Comparison of ENCODE assay signal across 2 cellular contexts in genomic region chr13:46622918-46623256, GRCh38.
TF ChIP-seq lines count a peak whose summit lies in the region.

No MANE protein-coding gene starts in this region.

TF ChIP-seq in HEK293, 187 proteins besides CTCF, POLR2A, EP300 and RAD21 (continued from another document):
- TF ChIP-seq ZNF629 (tag by site-specific recombination; IDR thresholded peaks at IDR 0.05), result peak; percentile 49; the same call in 1 of the 2 replicates
- TF ChIP-seq ZEB2 (tag by site-specific recombination; IDR thresholded peaks at IDR 0.05), result peak; percentile 46; the same call in 1 of the 2 replicates
- no peak for TF ChIP-seq ZNF239 (tag by site-specific recombination; IDR thresholded peaks at IDR 0.05)
- TF ChIP-seq ZNF311 (tag by site-specific recombination; IDR thresholded peaks at IDR 0.05; ENCODE audit: borderline replicate concordance), result no peak
- TF ChIP-seq, protein P1, sequence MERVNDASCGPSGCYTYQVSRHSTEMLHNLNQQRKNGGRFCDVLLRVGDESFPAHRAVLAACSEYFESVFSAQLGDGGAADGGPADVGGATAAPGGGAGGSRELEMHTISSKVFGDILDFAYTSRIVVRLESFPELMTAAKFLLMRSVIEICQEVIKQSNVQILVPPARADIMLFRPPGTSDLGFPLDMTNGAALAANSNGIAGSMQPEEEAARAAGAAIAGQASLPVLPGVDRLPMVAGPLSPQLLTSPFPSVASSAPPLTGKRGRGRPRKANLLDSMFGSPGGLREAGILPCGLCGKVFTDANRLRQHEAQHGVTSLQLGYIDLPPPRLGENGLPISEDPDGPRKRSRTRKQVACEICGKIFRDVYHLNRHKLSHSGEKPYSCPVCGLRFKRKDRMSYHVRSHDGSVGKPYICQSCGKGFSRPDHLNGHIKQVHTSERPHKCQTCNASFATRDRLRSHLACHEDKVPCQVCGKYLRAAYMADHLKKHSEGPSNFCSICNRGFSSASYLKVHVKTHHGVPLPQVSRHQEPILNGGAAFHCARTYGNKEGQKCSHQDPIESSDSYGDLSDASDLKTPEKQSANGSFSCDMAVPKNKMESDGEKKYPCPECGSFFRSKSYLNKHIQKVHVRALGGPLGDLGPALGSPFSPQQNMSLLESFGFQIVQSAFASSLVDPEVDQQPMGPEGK (tag by site-specific recombination; IDR thresholded peaks at IDR 0.05), result 0 out of 2 replicates have a peak, but pooled peaks have one; percentile 11
- no peak for TF ChIP-seq ZNF596 (tag by site-specific recombination; IDR thresholded peaks at IDR 0.05)
- peak; percentile 50 for TF ChIP-seq SP7 (tag by site-specific recombination; IDR thresholded peaks at IDR 0.05)
- TF ChIP-seq ZBTB44 (tag by site-specific recombination; IDR thresholded peaks at IDR 0.05), result peak; percentile 37; the same call in 1 of the 2 replicates
- 0 out of 2 replicates have a peak, but pooled peaks have one; percentile 2 for TF ChIP-seq SCRT2 (tag by site-specific recombination; IDR thresholded peaks at IDR 0.05)
- peak; percentile 83 for TF ChIP-seq ZSCAN30 (tag by site-specific recombination; IDR thresholded peaks at IDR 0.05)
- peak; percentile 55 for TF ChIP-seq PRDM6 (tag by site-specific recombination; IDR thresholded peaks at IDR 0.05)
- no peak for TF ChIP-seq PRDM1 (tag by site-specific recombination; IDR thresholded peaks at IDR 0.05)
- TF ChIP-seq ZNF549 (tag by site-specific recombination; IDR thresholded peaks at IDR 0.05), result no peak
- peak; percentile 71 for TF ChIP-seq IKZF3 (tag by site-specific recombination; IDR thresholded peaks at IDR 0.05)
- TF ChIP-seq ZNF48 (tag by site-specific recombination; IDR thresholded peaks at IDR 0.05), result no peak
- TF ChIP-seq PRDM10 (tag by site-specific recombination; IDR thresholded peaks at IDR 0.05), result peak; percentile 33; the same call in 1 of the 2 replicates
- TF ChIP-seq SP3 (tag by site-specific recombination; IDR thresholded peaks at IDR 0.05), result no peak
- no peak for TF ChIP-seq ZNF121 (tag by site-specific recombination; IDR thresholded peaks at IDR 0.05)
- TF ChIP-seq ZNF341 (tag by site-specific recombination; IDR thresholded peaks at IDR 0.05; ENCODE audit: low read depth), result peak; percentile 40

TF ChIP-seq in SK-N-SH, 30 proteins besides CTCF, POLR2A, EP300 and RAD21 (continued from another document):
- TF ChIP-seq TAF1 (IDR thresholded peaks at IDR 0.05; ENCODE audit: borderline replicate concordance, low read depth, low read length) (no peak; the same call in 1 of the 2 replicates), PBX3 (IDR thresholded peaks at IDR 0.05) (peak; percentile 71), RCOR1 (IDR thresholded peaks at IDR 0.05; ENCODE audit: low read length) (peak; percentile 94), NRF1 (IDR thresholded peaks at IDR 0.05; ENCODE audit: low read depth, low read length) (no peak), JUND (IDR thresholded peaks at IDR 0.05) (no peak), USF2 (IDR thresholded peaks at IDR 0.05; ENCODE audit: borderline replicate concordance, low read depth, low read length) (no peak), USF1 (IDR thresholded peaks at IDR 0.05; ENCODE audit: borderline replicate concordance, low read depth) (no peak), IRF3 (IDR thresholded peaks at IDR 0.05; ENCODE audit: low read depth, low read length) (no peak), RFX5 (IDR thresholded peaks at IDR 0.05; ENCODE audit: low read length) (no peak), SIN3A (IDR thresholded peaks at IDR 0.05; ENCODE audit: borderline replicate concordance, low read depth, low read length) (no peak), FOSL2 (IDR thresholded peaks at IDR 0.05; ENCODE audit: borderline replicate concordance, low read depth) (no peak), MAX (IDR thresholded peaks at IDR 0.05; ENCODE audit: low read depth) (peak; percentile 70), RXRA (IDR thresholded peaks at IDR 0.05; ENCODE audit: borderline replicate concordance, low read depth) (no peak), TCF12 (IDR thresholded peaks at IDR 0.05) (peak; percentile 70), FOXM1 (IDR thresholded peaks at IDR 0.05; ENCODE audit: low read depth) (no peak), TEAD4 (IDR thresholded peaks at IDR 0.05; ENCODE audit: borderline replicate concordance, insufficient read depth) (peak; percentile 27; the same call in 1 of the 2 replicates), POLR2AphosphoS5 (IDR thresholded peaks at IDR 0.05; ENCODE audit: low read depth, low read length) (peak; percentile 51; the same call in 1 of the 2 replicates), FOXJ3 (CRISPR knock-in tag; IDR thresholded peaks at IDR 0.05) (0 out of 2 replicates have a peak, but pooled peaks have one; percentile 53), ZBTB33 (IDR thresholded peaks at IDR 0.05; ENCODE audit: borderline replicate concordance, low read depth) (no peak), ELF1 (IDR thresholded peaks at IDR 0.05) (no peak), EZH2phosphoT487 (IDR thresholded peaks at IDR 0.05; ENCODE audit: borderline replicate concordance, low read depth) (no peak), MXI1 (IDR thresholded peaks at IDR 0.05; ENCODE audit: low read depth, low read length) (peak; percentile 96), MEF2A (IDR thresholded peaks at IDR 0.05; ENCODE audit: borderline replicate concordance, low read depth) (no peak), YY1 (IDR thresholded peaks at IDR 0.05; ENCODE audit: low read depth) (no peak), CHD2 (IDR thresholded peaks at IDR 0.05; ENCODE audit: low read length, partially characterized antibody) (peak; percentile 86), GATA2 (CRISPR knock-in tag; IDR thresholded peaks at IDR 0.05) (peak; percentile 73)
- TF ChIP-seq, protein P2, sequence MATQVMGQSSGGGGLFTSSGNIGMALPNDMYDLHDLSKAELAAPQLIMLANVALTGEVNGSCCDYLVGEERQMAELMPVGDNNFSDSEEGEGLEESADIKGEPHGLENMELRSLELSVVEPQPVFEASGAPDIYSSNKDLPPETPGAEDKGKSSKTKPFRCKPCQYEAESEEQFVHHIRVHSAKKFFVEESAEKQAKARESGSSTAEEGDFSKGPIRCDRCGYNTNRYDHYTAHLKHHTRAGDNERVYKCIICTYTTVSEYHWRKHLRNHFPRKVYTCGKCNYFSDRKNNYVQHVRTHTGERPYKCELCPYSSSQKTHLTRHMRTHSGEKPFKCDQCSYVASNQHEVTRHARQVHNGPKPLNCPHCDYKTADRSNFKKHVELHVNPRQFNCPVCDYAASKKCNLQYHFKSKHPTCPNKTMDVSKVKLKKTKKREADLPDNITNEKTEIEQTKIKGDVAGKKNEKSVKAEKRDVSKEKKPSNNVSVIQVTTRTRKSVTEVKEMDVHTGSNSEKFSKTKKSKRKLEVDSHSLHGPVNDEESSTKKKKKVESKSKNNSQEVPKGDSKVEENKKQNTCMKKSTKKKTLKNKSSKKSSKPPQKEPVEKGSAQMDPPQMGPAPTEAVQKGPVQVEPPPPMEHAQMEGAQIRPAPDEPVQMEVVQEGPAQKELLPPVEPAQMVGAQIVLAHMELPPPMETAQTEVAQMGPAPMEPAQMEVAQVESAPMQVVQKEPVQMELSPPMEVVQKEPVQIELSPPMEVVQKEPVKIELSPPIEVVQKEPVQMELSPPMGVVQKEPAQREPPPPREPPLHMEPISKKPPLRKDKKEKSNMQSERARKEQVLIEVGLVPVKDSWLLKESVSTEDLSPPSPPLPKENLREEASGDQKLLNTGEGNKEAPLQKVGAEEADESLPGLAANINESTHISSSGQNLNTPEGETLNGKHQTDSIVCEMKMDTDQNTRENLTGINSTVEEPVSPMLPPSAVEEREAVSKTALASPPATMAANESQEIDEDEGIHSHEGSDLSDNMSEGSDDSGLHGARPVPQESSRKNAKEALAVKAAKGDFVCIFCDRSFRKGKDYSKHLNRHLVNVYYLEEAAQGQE (IDR thresholded peaks at IDR 0.05; ENCODE audit: low read depth, low read length), result no peak
